Comparison of ENCODE assay signal across 22 cellular contexts in the genomic region with DNA sequence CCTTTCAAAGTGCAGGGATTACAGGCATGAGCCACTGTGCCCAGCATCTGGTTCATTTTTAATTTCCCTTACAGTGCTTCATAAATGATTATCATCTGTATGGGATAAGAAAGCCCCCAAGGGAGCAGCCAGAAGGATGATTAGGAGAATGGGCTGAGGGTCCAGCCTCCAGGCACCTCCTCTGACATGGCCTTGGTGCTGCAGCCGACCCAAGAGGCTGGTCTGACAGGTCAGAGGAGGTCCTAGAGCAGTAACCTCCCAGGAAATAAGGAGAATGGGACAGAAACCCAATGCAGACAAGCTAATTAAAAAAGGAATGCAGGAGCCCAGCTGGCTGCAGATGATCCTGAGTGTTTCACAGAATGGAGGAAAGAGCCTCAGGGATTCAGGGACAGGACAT. TPM values are rescaled to one million over a fixed set of nuclear protein-coding genes. Genes with fewer than 3 reads are reported as not detected.
DNase-seq lines count a peak whose midpoint lies in the region; ATAC-seq and TF ChIP-seq lines count a peak whose summit lies in the region.
"Had no signal": no experiment of that assay in that cellular context is flagged by ENCODE, and none has a peak within 500 bp of the region (broad histone marks: within the 10 kb centered on the region; RNA-seq: fewer than 3 reads in every experiment).

No MANE protein-coding gene starts in this region.

- H3K27me3 Mint-ChIP-seq in activated naive CD4-positive, alpha-beta T cell treated with anti-CD3 and anti-CD28 coated beads, Interleukin-2, amount 10 ng/mL, durations not matched to agents 7 days and 5 days: peaks cover 94% of the 10 kb centered on the region
- H3K27me3 Mint-ChIP-seq in activated naive CD4-positive, alpha-beta T cell treated with anti-CD3 and anti-CD28 coated beads for 36 hours (ENCODE audit: low read depth): peaks cover 37% of the 10 kb centered on the region

- no peak overlapping the region for H4K5ac ChIP-seq in mesendoderm (ENCODE audit: low read length)

- H3K4me1 ChIP-seq in adipocyte (ENCODE audit: control insufficient read depth, insufficient read depth, low read length) (peaks cover 44% of the 10 kb centered on the region), mesendoderm (ENCODE audit: control insufficient read depth, low read depth, low read length) (peaks cover 9% of the 10 kb centered on the region), upper lobe of right lung (peaks cover 27% of the 10 kb centered on the region), transverse colon (peaks cover 14 to 27% (median 22%) of the 10 kb centered on the region in 4 donors)

- TF ChIP-seq EP300 in transverse colon (IDR thresholded peaks at IDR 0.05; ENCODE audit: low read depth): no peak

- no peak overlapping the region for H3K56ac ChIP-seq in mesendoderm (ENCODE audit: low read length)

- H3K9ac ChIP-seq in adipocyte (ENCODE audit: low read length) (no peak overlapping the region), mesendoderm (ENCODE audit: low read length) (no peak overlapping the region)

- H4K8ac ChIP-seq in mesendoderm (ENCODE audit: low read depth, low read length): no peak overlapping the region

- peaks cover 25% of the 10 kb centered on the region for H3K4me1 Mint-ChIP-seq in activated naive CD4-positive, alpha-beta T cell treated with anti-CD3 and anti-CD28 coated beads, Interleukin-2, amount 10 ng/mL, durations not matched to agents 7 days and 5 days
- peaks cover 19% of the 10 kb centered on the region for H3K4me1 Mint-ChIP-seq in activated naive CD4-positive, alpha-beta T cell treated with anti-CD3 and anti-CD28 coated beads for 36 hours (ENCODE audit: low read depth)

- no peak overlapping the region for H3K18ac ChIP-seq in mesendoderm (ENCODE audit: low read length)

- H3K4me3 ChIP-seq in adipocyte (ENCODE audit: low read length) (no peak overlapping the region), mesendoderm (ENCODE audit: low read length) (no peak overlapping the region), upper lobe of right lung (no peak overlapping the region), transverse colon (no peak overlapping the region)
- H3K4me3 ChIP-seq: GM12878 had no signal

- no peak overlapping the region for H2BK5ac ChIP-seq in mesendoderm (ENCODE audit: low read length)

- H2AK5ac ChIP-seq in mesendoderm (ENCODE audit: low read length): no peak overlapping the region

- ATAC-seq in upper lobe of right lung (no peak), GM18517 (IDR thresholded peaks at IDR 0.05; ENCODE audit: unreplicated experiment) (no peak)
- ATAC-seq: GM12878 had no signal

- H3K4ac ChIP-seq in mesendoderm (ENCODE audit: low read depth, low read length): no peak overlapping the region

- no peak overlapping the region for H3K27ac ChIP-seq in mesendoderm (ENCODE audit: low read depth, low read length)
- H3K27ac ChIP-seq in upper lobe of right lung: no peak overlapping the region
- H3K27ac ChIP-seq in transverse colon: no peak overlapping the region
- H3K27ac ChIP-seq: C4-2B, HL-60 had no signal

- DNase-seq in activated naive CD4-positive, alpha-beta T cell treated with anti-CD3 and anti-CD28 coated beads, Interleukin-2, amount 10 ng/mL, durations not matched to agents 7 days and 5 days: peak; percentile 3
- no peak for DNase-seq in activated naive CD4-positive, alpha-beta T cell treated with anti-CD3 and anti-CD28 coated beads for 36 hours
- peak; percentile 18 for DNase-seq in adipocyte (ENCODE audit: low read depth)
- peak; percentile 49 for DNase-seq in mesendoderm
- peak; percentile 40 for DNase-seq in upper lobe of right lung
- DNase-seq in transverse colon: no peak
- no peak for DNase-seq in AG08396 (ENCODE audit: low spot score)
- DNase-seq: DMS79; H9; KBM-7; MM.1S; NCI-H1048; NCI-H1417 treated with DMSO at 0.1 percent for 48 hours; NCI-H187 treated with DMSO at 0.1 percent for 48 hours; NCI-H2107; NCI-H446 treated with DMSO at 0.1 percent for 48 hours; NCI-H526 treated with DMSO at 0.1 percent for 48 hours; NK-92 treated with Interleukin-12 subunit alpha and Interleukin-12 subunit beta, amount 100 ng/mL, for 24 hours had no signal

- H3K36me3 Mint-ChIP-seq in activated naive CD4-positive, alpha-beta T cell treated with anti-CD3 and anti-CD28 coated beads, Interleukin-2, amount 10 ng/mL, durations not matched to agents 7 days and 5 days: no peaks in the 10 kb centered on the region
- peaks cover 3% of the 10 kb centered on the region for H3K36me3 Mint-ChIP-seq in activated naive CD4-positive, alpha-beta T cell treated with anti-CD3 and anti-CD28 coated beads for 36 hours (ENCODE audit: low read depth)

- peaks cover 4% of the 10 kb centered on the region for H3K79me1 ChIP-seq in mesendoderm (ENCODE audit: low read length)

- peaks cover 8% of the 10 kb centered on the region for H3K9me3 ChIP-seq in adipocyte (ENCODE audit: control insufficient read depth, low read length)
- no peaks in the 10 kb centered on the region for H3K9me3 ChIP-seq in upper lobe of right lung
- H3K9me3 ChIP-seq in transverse colon: no peaks in the 10 kb centered on the region

- no peak overlapping the region for H3K4me3 Mint-ChIP-seq in activated naive CD4-positive, alpha-beta T cell treated with anti-CD3 and anti-CD28 coated beads, Interleukin-2, amount 10 ng/mL, durations not matched to agents 7 days and 5 days
- H3K4me3 Mint-ChIP-seq in activated naive CD4-positive, alpha-beta T cell treated with anti-CD3 and anti-CD28 coated beads for 36 hours: no peak overlapping the region
- H3K4me3 Mint-ChIP-seq: H9 had no signal

- WGBS in mesendoderm (ENCODE audit: extremely low coverage, insufficient coverage, low lambda C conversion rate): no CpG with 5 or more reads among the region's 1 CpG
- 60% methylated on average over 1 of the region's 1 CpG; no CpG with 5 or more reads in 1 of the 2 donors for WGBS in transverse colon (ENCODE audit: low coverage in 1 of 2), 2 donors

- TF ChIP-seq CTCF in upper lobe of right lung (IDR thresholded peaks at IDR 0.05) (no peak), transverse colon (IDR thresholded peaks at IDR 0.05) (no peak)

- no peaks in the 10 kb centered on the region for H3K27me3 ChIP-seq in adipocyte (replicated peaks; ENCODE audit: control insufficient read depth, insufficient read depth, low read length)
- no peaks in the 10 kb centered on the region for H3K27me3 ChIP-seq in mesendoderm (ENCODE audit: insufficient read depth, low read length, poor library complexity)
- H3K27me3 ChIP-seq in upper lobe of right lung: no peaks in the 10 kb centered on the region
- no peaks in the 10 kb centered on the region for H3K27me3 ChIP-seq in transverse colon

- no peak overlapping the region for H3K23ac ChIP-seq in mesendoderm (ENCODE audit: low read length)

- in situ Hi-C loops in transverse colon (cut with MboI; ENCODE audit: low pct_ligation_motif_present in 1 of 4, low pct_unique_long_range_greater_than_20kb in 1 of 4, low sequenced_read_pairs in 3 of 4): no loop called here

- no peak overlapping the region for H3K27ac Mint-ChIP-seq in activated naive CD4-positive, alpha-beta T cell treated with anti-CD3 and anti-CD28 coated beads, Interleukin-2, amount 10 ng/mL, durations not matched to agents 7 days and 5 days
- H3K27ac Mint-ChIP-seq in activated naive CD4-positive, alpha-beta T cell treated with anti-CD3 and anti-CD28 coated beads for 36 hours: no peak overlapping the region

- peaks cover 13% of the 10 kb centered on the region for H3K9me3 Mint-ChIP-seq in activated naive CD4-positive, alpha-beta T cell treated with anti-CD3 and anti-CD28 coated beads, Interleukin-2, amount 10 ng/mL, durations not matched to agents 7 days and 5 days
- H3K9me3 Mint-ChIP-seq in activated naive CD4-positive, alpha-beta T cell treated with anti-CD3 and anti-CD28 coated beads for 36 hours: peaks cover 12% of the 10 kb centered on the region

- intact Hi-C loops in activated naive CD4-positive, alpha-beta T cell treated with anti-CD3 and anti-CD28 coated beads for 36 hours (cut with micrococcal nuclease): no loop called here
- intact Hi-C loops in upper lobe of right lung (cut with DNase I): no loop called here
- intact Hi-C loops in transverse colon (cut with DNase I; ENCODE audit: low total_unique reads): no loop called here

- no peak for TF ChIP-seq POLR2A in transverse colon (IDR thresholded peaks at IDR 0.05)

- no peaks in the 10 kb centered on the region for H3K79me2 ChIP-seq in mesendoderm (ENCODE audit: control insufficient read depth, insufficient read depth, low read length)

- no peak overlapping the region for H3K4me2 ChIP-seq in mesendoderm (ENCODE audit: low read length)

- H2BK15ac ChIP-seq in mesendoderm (replicated peaks; ENCODE audit: low read depth): no peak overlapping the region

- CTCF ChIA-PET in activated naive CD4-positive, alpha-beta T cell treated with anti-CD3 and anti-CD28 coated beads, Interleukin-2, amount 10 ng/mL, durations not matched to agents 7 days and 5 days (lab: Charles Lee): interaction anchor here (1.3 kb wide), 1 partner anchor 16 kb away, joined by 4 read pairs; no protein-coding TSS in a partner anchor
- CTCF ChIA-PET in activated naive CD4-positive, alpha-beta T cell treated with anti-CD3 and anti-CD28 coated beads for 36 hours (lab: Charles Lee): interaction anchor here (0.6 kb wide), 1 partner anchor 102 kb away, joined by 3 read pairs; no protein-coding TSS in a partner anchor

- H3K36me3 ChIP-seq in adipocyte (ENCODE audit: control insufficient read depth, insufficient read depth, low read length, severe bottlenecking) (no peaks in the 10 kb centered on the region), mesendoderm (ENCODE audit: control insufficient read depth, insufficient read depth, low read length) (peaks cover 1% of the 10 kb centered on the region), upper lobe of right lung (no peaks in the 10 kb centered on the region), transverse colon (no peaks in the 10 kb centered on the region)

- H2BK120ac ChIP-seq in mesendoderm (ENCODE audit: low read depth, low read length): no peak overlapping the region

RNA-seq across cellular contexts. Expression of gene MRC2, which starts 29.0 kb away (rescaled TPM):
- 1 to 10 TPM; 4.1 to 5.5 TPM for total RNA-seq in activated naive CD4-positive, alpha-beta T cell treated with anti-CD3 and anti-CD28 coated beads for 36 hours
- 17.2 TPM for polyA plus RNA-seq in mesendoderm (2013, experiment 1 of 2)
- polyA plus RNA-seq in mesendoderm (2013, experiment 2 of 2): 17.4 TPM
- total RNA-seq in upper lobe of right lung: 127 TPM
- 10 to 100 TPM in 3 of 4 donors, 1 to 10 TPM in 1; 7.9 to 47.2 (median 14.5) TPM for total RNA-seq in transverse colon

Comparison
In these comparisons a context has a peak if more than half of its experiments do, and no peak if none do; other contexts are left out.
1. DNase-seq: peak in activated naive CD4-positive, alpha-beta T cell treated with anti-CD3 and anti-CD28 coated beads, Interleukin-2, amount 10 ng/mL, durations not matched to agents 7 days and 5 days (single experiment), adipocyte (single experiment), mesendoderm (single experiment) and upper lobe of right lung (single experiment); none in activated naive CD4-positive, alpha-beta T cell treated with anti-CD3 and anti-CD28 coated beads for 36 hours (single experiment), transverse colon (single experiment) and AG08396 (single experiment).